21 cellular contexts compared by ENCODE assay signal in genomic region chr15:52733078-52733477, GRCh38. TPM values are rescaled to one million over a fixed set of nuclear protein-coding genes. Genes with fewer than 3 reads are reported as not detected.
A peak's percentile ranks its signal among the peaks of the same experiment; 100 is the strongest.
DNase-seq lines count a peak whose midpoint lies in the region; ATAC-seq and TF ChIP-seq lines count a peak whose summit lies in the region.
"Had no signal": no experiment of that assay in that cellular context is flagged by ENCODE, and none has a peak within 500 bp of the region (broad histone marks: within the 10 kb centered on the region; RNA-seq: fewer than 3 reads in every experiment).

No MANE protein-coding gene starts in this region.

- H3K36me3 Mint-ChIP-seq in activated naive CD8-positive, alpha-beta T cell treated with anti-CD3 and anti-CD28 coated beads, Interleukin-2, amount 10 ng/mL, durations not matched to agents 7 days and 5 days, result no peaks in the 10 kb centered on the region
- no peaks in the 10 kb centered on the region for H3K36me3 Mint-ChIP-seq in activated naive CD8-positive, alpha-beta T cell treated with anti-CD3 and anti-CD28 coated beads for 36 hours
- H3K36me3 Mint-ChIP-seq in T-cell, result no peaks in the 10 kb centered on the region

- no peaks in the 10 kb centered on the region for H3K36me3 ChIP-seq in upper lobe of right lung
- H3K36me3 ChIP-seq: heart left ventricle, tibial nerve had no signal

- H3K4me1 Mint-ChIP-seq in activated naive CD8-positive, alpha-beta T cell treated with anti-CD3 and anti-CD28 coated beads, Interleukin-2, amount 10 ng/mL, durations not matched to agents 7 days and 5 days, result peaks cover 35% of the 10 kb centered on the region
- peaks cover 18% of the 10 kb centered on the region for H3K4me1 Mint-ChIP-seq in activated naive CD8-positive, alpha-beta T cell treated with anti-CD3 and anti-CD28 coated beads for 36 hours
- H3K4me1 Mint-ChIP-seq in T-cell, result peaks cover 13 to 26% (median 24%) of the 10 kb centered on the region in 3 donors

- H3K27ac ChIP-seq in upper lobe of right lung, result no peak overlapping the region
- H3K27ac ChIP-seq: tibial nerve had no signal

- H3K4me3 ChIP-seq in upper lobe of right lung, result no peak overlapping the region
- H3K4me3 ChIP-seq: heart left ventricle, tibial nerve had no signal

- POLR2A ChIA-PET in activated naive CD8-positive, alpha-beta T cell treated with anti-CD3 and anti-CD28 coated beads, Interleukin-2, amount 10 ng/mL, durations not matched to agents 7 days and 5 days (lab: Charles Lee), result interaction anchor here (0.7 kb wide), 1 partner anchor 61 kb away, joined by 5 read pairs; no protein-coding TSS in a partner anchor
- POLR2A ChIA-PET in T-cell (lab: Charles Lee), result no interaction called here

- no peak overlapping the region for H3K27ac Mint-ChIP-seq in activated naive CD8-positive, alpha-beta T cell treated with anti-CD3 and anti-CD28 coated beads, Interleukin-2, amount 10 ng/mL, durations not matched to agents 7 days and 5 days
- H3K27ac Mint-ChIP-seq in activated naive CD8-positive, alpha-beta T cell treated with anti-CD3 and anti-CD28 coated beads for 36 hours, result no peak overlapping the region
- peak overlapping the region; percentile 3 to 68 for H3K27ac Mint-ChIP-seq in T-cell
- H3K27ac Mint-ChIP-seq: activated naive CD4-positive, alpha-beta T cell treated with anti-CD3 and anti-CD28 coated beads for 36 hours; endodermal cell had no signal

- peak overlapping the region; percentile 23 for H3K4me3 Mint-ChIP-seq in activated naive CD8-positive, alpha-beta T cell treated with anti-CD3 and anti-CD28 coated beads, Interleukin-2, amount 10 ng/mL, durations not matched to agents 7 days and 5 days
- no peak overlapping the region for H3K4me3 Mint-ChIP-seq in activated naive CD8-positive, alpha-beta T cell treated with anti-CD3 and anti-CD28 coated beads for 36 hours
- H3K4me3 Mint-ChIP-seq in T-cell, result no peak overlapping the region
- H3K4me3 Mint-ChIP-seq: activated naive CD4-positive, alpha-beta T cell treated with anti-CD3 and anti-CD28 coated beads for 36 hours; endodermal cell; T-helper 17 cell had no signal

- H3K27me3 ChIP-seq in upper lobe of right lung, result no peaks in the 10 kb centered on the region
- H3K27me3 ChIP-seq: heart left ventricle, tibial nerve had no signal

- peaks cover 13% of the 10 kb centered on the region for H3K4me1 ChIP-seq in upper lobe of right lung

- CTCF ChIA-PET in T-cell (lab: Charles Lee), result interaction anchor here (0.6 to 3.5 kb wide), 7 partner anchors 32 to 477 kb away, joined by 3 to 43 read pairs (median 4); no protein-coding TSS in a partner anchor

- H3K9me3 Mint-ChIP-seq in activated naive CD8-positive, alpha-beta T cell treated with anti-CD3 and anti-CD28 coated beads, Interleukin-2, amount 10 ng/mL, durations not matched to agents 7 days and 5 days, result no peaks in the 10 kb centered on the region
- no peaks in the 10 kb centered on the region for H3K9me3 Mint-ChIP-seq in activated naive CD8-positive, alpha-beta T cell treated with anti-CD3 and anti-CD28 coated beads for 36 hours
- no peaks in the 10 kb centered on the region for H3K9me3 Mint-ChIP-seq in T-cell
- H3K9me3 Mint-ChIP-seq: activated naive CD4-positive, alpha-beta T cell treated with anti-CD3 and anti-CD28 coated beads for 36 hours; endodermal cell had no signal

- TF ChIP-seq CTCF in upper lobe of right lung (IDR thresholded peaks at IDR 0.05), result no peak

- intact Hi-C loops in upper lobe of right lung (cut with DNase I), result loop anchor here (10.0 kb wide), 1 partner anchor 478 kb away; no protein-coding TSS in a partner anchor

- ATAC-seq in activated naive CD8-positive, alpha-beta T cell treated with anti-CD3 and anti-CD28 coated beads, Interleukin-2, amount 10 ng/mL, durations not matched to agents 7 days and 5 days (ENCODE audit: low read depth), result no peak
- ATAC-seq in T-cell (replicated peaks in 1 of 4) (no peak), upper lobe of right lung (peak; percentile 78)
- ATAC-seq: T-helper 17 cell had no signal

- no peaks in the 10 kb centered on the region for H3K9me3 ChIP-seq in upper lobe of right lung
- H3K9me3 ChIP-seq: heart left ventricle, tibial nerve had no signal

- no peaks in the 10 kb centered on the region for H3K27me3 Mint-ChIP-seq in activated naive CD8-positive, alpha-beta T cell treated with anti-CD3 and anti-CD28 coated beads, Interleukin-2, amount 10 ng/mL, durations not matched to agents 7 days and 5 days
- H3K27me3 Mint-ChIP-seq in activated naive CD8-positive, alpha-beta T cell treated with anti-CD3 and anti-CD28 coated beads for 36 hours, result no peaks in the 10 kb centered on the region
- H3K27me3 Mint-ChIP-seq in T-cell, result no peaks in the 10 kb centered on the region
- H3K27me3 Mint-ChIP-seq: T-helper 17 cell had no signal

- no peak for DNase-seq in activated naive CD8-positive, alpha-beta T cell treated with anti-CD3 and anti-CD28 coated beads, Interleukin-2, amount 10 ng/mL, durations not matched to agents 7 days and 5 days
- no peak for DNase-seq in activated naive CD8-positive, alpha-beta T cell treated with anti-CD3 and anti-CD28 coated beads for 36 hours
- no peak for DNase-seq in T-cell
- DNase-seq in iris pigment epithelial cell (ENCODE audit: low read depth), result peak; percentile 73
- no peak for DNase-seq in upper lobe of right lung
- DNase-seq in foreskin melanocyte, result no peak
- DNase-seq in DMS 273 (lab: John Stamatoyannopoulos, UW; ENCODE audit: unreplicated experiment), result no peak
- no peak for DNase-seq in SW480 (ENCODE audit: low spot score)
- DNase-seq: activated CD4-positive, CD25-positive, alpha-beta regulatory T cell treated with anti-CD3 and anti-CD28 coated beads, Interleukin-2, amount 50 U/mL, for 72 hours; activated CD8-positive, alpha-beta memory T cell treated with anti-CD3 and anti-CD28 coated beads, Interleukin-2, amount 50 U/mL, for 4 hours; activated naive CD4-positive, alpha-beta T cell treated with anti-CD3 and anti-CD28 coated beads for 36 hours; NCI-H146; NCI-H510A treated with DMSO at 0.1 percent for 48 hours; stimulated activated CD8-positive, alpha-beta memory T cell treated with anti-CD3 and anti-CD28 coated beads, Interleukin-4, amount 100 ng/mL, for 48 hours; T-helper 17 cell had no signal

RNA-seq across cellular contexts. Expression of gene ATOSA, which starts 53.9 kb away (rescaled TPM):
- total RNA-seq in activated naive CD8-positive, alpha-beta T cell treated with anti-CD3 and anti-CD28 coated beads, Interleukin-2, amount 10 ng/mL, durations not matched to agents 7 days and 5 days, result 10 to 100 TPM; 60.5 to 65.1 TPM
- 1 to 10 TPM; 9.7 to 9.8 TPM for total RNA-seq in activated naive CD8-positive, alpha-beta T cell treated with anti-CD3 and anti-CD28 coated beads for 36 hours
- 100 to 1,000 TPM in 2 of 5 donors, 10 to 100 TPM in 3; 88.2 to 121 (median 96.1) TPM for total RNA-seq in T-cell
- 42.5 TPM for total RNA-seq in upper lobe of right lung

RNA-seq across cellular contexts. Expression of gene ONECUT1, which starts 57.1 kb away (rescaled TPM):
- not detected for total RNA-seq in activated naive CD8-positive, alpha-beta T cell treated with anti-CD3 and anti-CD28 coated beads, Interleukin-2, amount 10 ng/mL, durations not matched to agents 7 days and 5 days
- total RNA-seq in activated naive CD8-positive, alpha-beta T cell treated with anti-CD3 and anti-CD28 coated beads for 36 hours, result not detected
- total RNA-seq in T-cell (under 1 TPM in 1 of 5 donors, not detected in 4; 0.13 TPM), upper lobe of right lung (not detected)
- total RNA-seq: A172; activated naive CD4-positive, alpha-beta T cell treated with anti-CD3 and anti-CD28 coated beads for 36 hours; bronchial epithelial cell; heart left ventricle; myocyte; T-helper 17 cell had no signal

Comparison
In these comparisons a context has a peak if more than half of its experiments do, and no peak if none do; other contexts are left out.
1. H3K27ac Mint-ChIP-seq: peak in T-cell (2 of 2); none in activated naive CD8-positive, alpha-beta T cell treated with anti-CD3 and anti-CD28 coated beads, Interleukin-2, amount 10 ng/mL, durations not matched to agents 7 days and 5 days (single experiment) and activated naive CD8-positive, alpha-beta T cell treated with anti-CD3 and anti-CD28 coated beads for 36 hours (single experiment).